Comparison of ENCODE assay signal across 8 cellular contexts in the genomic region with DNA sequence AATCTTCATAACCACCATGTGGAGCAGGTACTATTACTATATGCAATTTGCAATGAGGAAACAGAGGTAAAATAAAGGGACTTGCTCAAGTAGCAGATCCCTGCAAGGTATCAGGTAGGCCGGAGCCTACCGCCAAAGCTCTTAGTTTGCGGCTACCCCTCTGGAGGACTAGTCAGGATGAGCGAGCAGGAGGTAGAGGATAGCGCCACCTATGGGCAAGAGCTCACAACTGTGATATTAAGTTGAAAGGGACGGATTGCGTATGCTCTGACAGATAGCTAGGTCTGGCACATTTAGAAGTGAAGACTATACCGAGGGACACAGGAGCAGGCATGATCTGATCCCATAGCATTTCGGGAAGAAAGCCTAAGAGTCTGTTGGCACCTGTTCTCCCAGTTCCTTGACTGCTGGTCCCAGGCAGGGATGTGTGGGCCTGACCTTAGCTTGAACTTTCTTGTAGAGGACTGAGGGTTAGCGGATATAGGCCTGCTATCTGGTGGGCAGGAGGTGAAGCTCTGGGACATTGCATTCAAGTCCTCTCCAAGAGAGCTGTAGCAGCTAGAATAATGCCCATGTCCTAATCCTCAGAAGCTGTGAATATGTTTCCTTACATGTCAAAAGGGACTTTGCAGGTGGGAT. TPM values are rescaled to one million over a fixed set of nuclear protein-coding genes. Genes with fewer than 3 reads are reported as not detected.
DNase-seq lines count a peak whose midpoint lies in the region; ATAC-seq, FAIRE-seq and TF ChIP-seq lines count a peak whose summit lies in the region.

No MANE protein-coding gene starts in this region.

- peaks cover 3% of the 10 kb centered on the region for H3F3A ChIP-seq in SK-N-SH (replicated peaks; ENCODE audit: insufficient read depth)

- FAIRE-seq in GM12891 (lab: Jason Lieb, UNC), result peak; percentile 58

- no peaks in the 10 kb centered on the region for H3K36me3 Mint-ChIP-seq in stimulated activated memory B cell treated with anti-CD40 and anti-IgM and Interleukin-4, amounts not matched to agents 10 μg/mL and 1 μg/mL and 100 μg/mL, for 72 hours

- peak; percentile 3 for DNase-seq in AG09319 (ENCODE audit: extremely low read depth, low read depth)
- peak; percentile 15 for DNase-seq in GM12891 (ENCODE audit: insufficient read length, low spot score)
- peak; percentile 38 for DNase-seq in SK-N-SH
- DNase-seq in fibroblast of mammary gland (ENCODE audit: low read depth), result peak; percentile 67
- no peak for DNase-seq in foreskin melanocyte

- peaks cover 10% of the 10 kb centered on the region for H3K27me3 Mint-ChIP-seq in stimulated activated memory B cell treated with anti-CD40 and anti-IgM and Interleukin-4, amounts not matched to agents 10 μg/mL and 1 μg/mL and 100 μg/mL, for 72 hours

- H3K4me3 ChIP-seq in SK-N-SH (ENCODE audit: low read depth in 2 of 2, low read length in 1 of 2), result peak overlapping the region in 1 of 2 experiments; percentile 27; a peak in 1 of 4 replicates
- H3K4me3 ChIP-seq in fibroblast of mammary gland (ENCODE audit: control insufficient read depth, low read depth, low read length), result no peak overlapping the region

- no peaks in the 10 kb centered on the region for H3K36me3 ChIP-seq in SK-N-SH (replicated peaks in 1 of 2; ENCODE audit: control insufficient read depth in 1 of 2, insufficient read depth in 2 of 2, low read length in 1 of 2)

- H3K4me1 Mint-ChIP-seq in stimulated activated memory B cell treated with anti-CD40 and anti-IgM and Interleukin-4, amounts not matched to agents 10 μg/mL and 1 μg/mL and 100 μg/mL, for 72 hours, result no peaks in the 10 kb centered on the region

- no peak overlapping the region for H3K9ac ChIP-seq in SK-N-SH

- H3K9me3 ChIP-seq in SK-N-SH, result no peaks in the 10 kb centered on the region

- no peak overlapping the region for H3K4me2 ChIP-seq in SK-N-SH

- H3K79me2 ChIP-seq in SK-N-SH (ENCODE audit: insufficient read depth), result no peaks in the 10 kb centered on the region

- no peaks in the 10 kb centered on the region for H3K27me3 ChIP-seq in SK-N-SH (ENCODE audit: insufficient read depth)

- TF ChIP-seq CTCF in AG09319 (IDR thresholded peaks at IDR 0.05; ENCODE audit: low read depth, low read length), result peak; percentile 59
- TF ChIP-seq CTCF in SK-N-SH (IDR thresholded peaks at IDR 0.05), result peak; percentile 59
- peak; percentile 74 for TF ChIP-seq CTCF in fibroblast of mammary gland (conservative IDR thresholded peaks at IDR 0.05; ENCODE audit: control insufficient read depth, insufficient read depth, low read depth, low read length)

- no peak overlapping the region for H3K27ac Mint-ChIP-seq in stimulated activated memory B cell treated with anti-CD40 and anti-IgM and Interleukin-4, amounts not matched to agents 10 μg/mL and 1 μg/mL and 100 μg/mL, for 72 hours

- H3K4me3 Mint-ChIP-seq in stimulated activated memory B cell treated with anti-CD40 and anti-IgM and Interleukin-4, amounts not matched to agents 10 μg/mL and 1 μg/mL and 100 μg/mL, for 72 hours, result no peak overlapping the region

- peak; percentile 88 for ATAC-seq in HG03432 (IDR thresholded peaks at IDR 0.05; ENCODE audit: unreplicated experiment)
- ATAC-seq in stimulated activated memory B cell treated with anti-CD40 and anti-IgM and Interleukin-4, amounts not matched to agents 10 μg/mL and 1 μg/mL and 100 μg/mL, for 72 hours, result peak; percentile 24
- no peak for ATAC-seq in GM19452 (IDR thresholded peaks at IDR 0.05; ENCODE audit: unreplicated experiment)

- peak; percentile 58 for TF ChIP-seq RAD21 in SK-N-SH (IDR thresholded peaks at IDR 0.05; ENCODE audit: low read length)

- no peak overlapping the region for H2AFZ ChIP-seq in SK-N-SH (ENCODE audit: low read depth)

- CTCF ChIA-PET in SK-N-SH (lab: Yijun Ruan, JAX), result interaction anchor here (0.5 to 2.2 kb wide), 23 partner anchors 9 to 629 kb away, joined by 3 to 15 read pairs (median 3); partner anchors contain the start of gene SLC17A8

- no peaks in the 10 kb centered on the region for H3K9me3 Mint-ChIP-seq in stimulated activated memory B cell treated with anti-CD40 and anti-IgM and Interleukin-4, amounts not matched to agents 10 μg/mL and 1 μg/mL and 100 μg/mL, for 72 hours

- TF ChIP-seq POLR2A in GM12891 (IDR thresholded peaks at IDR 0.05; ENCODE audit: low read depth, low read length), result no peak

- WGBS in SK-N-SH (ENCODE audit: low lambda C conversion rate), result 70% methylated on average over 9 of the region's 10 CpGs

- peaks cover 0 to 6% of the 10 kb centered on the region in 2 experiments; a peak in 1 of 4 replicates for H3K4me1 ChIP-seq in SK-N-SH (ENCODE audit: control insufficient read depth in 1 of 2, insufficient read depth in 2 of 2, low read depth in 1 of 2, low read length in 1 of 2)

- POLR2A ChIA-PET in SK-N-SH (lab: Yijun Ruan, JAX), result no interaction called here

- no peak for TF ChIP-seq EP300 in SK-N-SH (IDR thresholded peaks at IDR 0.05; ENCODE audit: borderline replicate concordance in 1 of 2, low read depth in 1 of 2, low read length in 1 of 2)

- no peaks in the 10 kb centered on the region for H4K20me1 ChIP-seq in SK-N-SH (ENCODE audit: insufficient read depth)

- no peak overlapping the region for H3K27ac ChIP-seq in SK-N-SH (ENCODE audit: low read depth in 2 of 2, low read length in 1 of 2)

- H3K9me2 ChIP-seq in SK-N-SH, result no peaks in the 10 kb centered on the region

TF ChIP-seq in GM12891, 5 proteins besides CTCF, POLR2A, EP300 and RAD21:
- no peak for TF ChIP-seq SPI1 (IDR thresholded peaks at IDR 0.05; ENCODE audit: low read depth, low read length)
- TF ChIP-seq PAX5 (IDR thresholded peaks at IDR 0.05; ENCODE audit: insufficient read depth, low read length, severe bottlenecking), result no peak
- TF ChIP-seq POLR2AphosphoS5 (IDR thresholded peaks at IDR 0.05; ENCODE audit: low read depth, low read length), result no peak
- TF ChIP-seq TAF1 (IDR thresholded peaks at IDR 0.05; ENCODE audit: low read depth, low read length), result no peak
- TF ChIP-seq POU2F2 (IDR thresholded peaks at IDR 0.05; ENCODE audit: low read depth, low read length), result no peak

TF ChIP-seq in SK-N-SH, 30 proteins besides CTCF, POLR2A, EP300 and RAD21:
- TF ChIP-seq GABPA (IDR thresholded peaks at IDR 0.05; ENCODE audit: low read depth) (no peak), EZH2phosphoT487 (IDR thresholded peaks at IDR 0.05; ENCODE audit: borderline replicate concordance, low read depth) (no peak), SMC3 (IDR thresholded peaks at IDR 0.05; ENCODE audit: low read depth, low read length) (peak; percentile 25; the same call in 1 of the 2 replicates), USF1 (IDR thresholded peaks at IDR 0.05; ENCODE audit: borderline replicate concordance, low read depth) (no peak), SIN3A (IDR thresholded peaks at IDR 0.05; ENCODE audit: borderline replicate concordance, low read depth, low read length) (no peak), FOXM1 (IDR thresholded peaks at IDR 0.05; ENCODE audit: low read depth) (no peak)
- TF ChIP-seq, protein P1, sequence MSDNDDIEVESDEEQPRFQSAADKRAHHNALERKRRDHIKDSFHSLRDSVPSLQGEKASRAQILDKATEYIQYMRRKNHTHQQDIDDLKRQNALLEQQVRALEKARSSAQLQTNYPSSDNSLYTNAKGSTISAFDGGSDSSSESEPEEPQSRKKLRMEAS (IDR thresholded peaks at IDR 0.05; ENCODE audit: low read depth), result no peak

RNA-seq across cellular contexts. Expression of gene SLC17A8, which starts 48.0 kb away (rescaled TPM):
- not detected for polyA plus RNA-seq in GM12891 (2012; ENCODE audit: low read depth, missing spikeins)
- 0.11 TPM in 1 of 2 replicates, not detected in the other for polyA plus RNA-seq in SK-N-SH (2012; rRNA removed)
- under 0.01 and 0.03 TPM in 2 replicates for polyA plus RNA-seq in SK-N-SH (2012; cell fraction: cytosol; rRNA removed)
- 0.05 TPM in 1 of 2 replicates, not detected in the other for polyA plus RNA-seq in SK-N-SH (2012; cell fraction: nucleus; rRNA removed)
